34 cellular contexts compared by ENCODE assay signal in the genomic region with DNA sequence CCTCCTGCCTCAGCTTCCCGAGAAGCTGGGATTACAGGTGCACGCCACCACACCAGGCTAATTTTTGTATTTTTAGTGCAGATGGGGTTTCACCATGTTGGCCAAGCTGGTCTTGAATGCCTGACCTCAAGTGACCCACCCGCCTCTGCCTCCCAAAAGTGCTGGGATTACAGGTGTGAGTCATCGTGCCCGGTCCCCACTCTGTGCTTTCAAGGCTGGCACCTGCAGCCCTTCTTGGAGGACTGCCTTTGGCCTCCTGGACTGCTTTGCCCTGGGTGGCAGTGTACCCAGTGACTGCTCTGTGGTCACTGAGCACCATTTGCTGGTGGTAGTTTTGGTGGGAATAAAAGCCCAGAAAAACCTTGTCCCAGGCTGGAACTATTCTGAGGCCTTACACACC. TPM values are rescaled to one million over a fixed set of nuclear protein-coding genes. Genes with fewer than 3 reads are reported as not detected.
"Had no signal": no experiment of that assay in that cellular context is flagged by ENCODE, and none has a peak within 500 bp of the region (broad histone marks: within the 10 kb centered on the region; RNA-seq: fewer than 3 reads in every experiment).

No MANE protein-coding gene starts in this region.

- H3K4me1 ChIP-seq: body of pancreas, breast epithelium had no signal

- H3K27ac ChIP-seq: body of pancreas, brain microvascular endothelial cell, breast epithelium, VCaP had no signal

- DNase-seq: activated B cell treated with CpG ODN at 0.5 μM for 24 hours; activated CD4-positive, alpha-beta memory T cell treated with anti-CD3 and anti-CD28 coated beads for 36 hours; activated CD4-positive, alpha-beta T cell treated with anti-CD3 and anti-CD28 coated beads for 4 hours; activated CD4-positive, alpha-beta T cell treated with anti-CD3 and anti-CD28 coated beads, Interleukin-2, amount 10 ng/mL, durations not matched to agents 24 days and 14 days; activated CD4-positive, alpha-beta T cell treated with anti-CD3 and anti-CD28 coated beads, Interleukin-2, amount 50 U/mL, for 1 hour; activated CD4-positive, alpha-beta T cell treated with anti-CD3 and anti-CD28 coated beads, Interleukin-2, amount 50 U/mL, for 4 hours; activated CD4-positive, CD25-positive, alpha-beta regulatory T cell treated with anti-CD3 and anti-CD28 coated beads, Interleukin-2, amount 50 U/mL, for 72 hours; activated CD8-positive, alpha-beta memory T cell treated with anti-CD3 and anti-CD28 coated beads, Interleukin-2, amount 50 U/mL, for 4 hours; activated CD8-positive, alpha-beta T cell treated with anti-CD3 and anti-CD28 coated beads for 36 hours; activated effector memory CD4-positive, alpha-beta T cell treated with Interleukin-2 at 50 U/mL for 16 hours; activated gamma-delta T cell; activated naive CD4-positive, alpha-beta T cell treated with anti-CD3 and anti-CD28 coated beads, Interleukin-2, amount 10 ng/mL, durations not matched to agents 7 days and 5 days; activated naive CD4-positive, alpha-beta T cell treated with Interleukin-2 at 50 U/mL for 16 hours; activated naive CD8-positive, alpha-beta T cell treated with anti-CD3 and anti-CD28 coated beads, Interleukin-2, amount 10 ng/mL, durations not matched to agents 7 days and 5 days; activated naive CD8-positive, alpha-beta T cell treated with anti-CD3 and anti-CD28 coated beads, Interleukin-2, amount 50 U/mL, for 24 hours; activated T-cell treated with anti-CD3 and anti-CD28 coated beads for 4 hours; activated T-cell treated with anti-CD3 and anti-CD28 coated beads, Interleukin-2, amount 50 U/mL, for 1 hour; activated T-cell treated with anti-CD3 and anti-CD28 coated beads, Interleukin-2, amount 50 U/mL, for 4 hours; aorta; body of pancreas; brain microvascular endothelial cell; central memory CD4-positive, alpha-beta T cell; SW 1271; T-helper 1 cell; T-helper 2 cell; T-helper 9 cell had no signal

- H3K27me3 Mint-ChIP-seq: activated B cell treated with CpG ODN at 0.5 μM for 24 hours; activated CD8-positive, alpha-beta T cell treated with anti-CD3 and anti-CD28 coated beads for 36 hours; activated naive CD4-positive, alpha-beta T cell treated with anti-CD3 and anti-CD28 coated beads, Interleukin-2, amount 10 ng/mL, durations not matched to agents 7 days and 5 days; activated naive CD4-positive, alpha-beta T cell treated with anti-CD3 and anti-CD28 coated beads, Interleukin-2, amount 50 U/mL, for 24 hours; activated naive CD8-positive, alpha-beta T cell had no signal

- H3K27me3 ChIP-seq: body of pancreas, brain microvascular endothelial cell, breast epithelium had no signal

- H3K4me3 Mint-ChIP-seq: activated B cell treated with CpG ODN at 0.5 μM for 24 hours; activated CD4-positive, alpha-beta memory T cell treated with anti-CD3 and anti-CD28 coated beads for 36 hours; activated CD4-positive, alpha-beta T cell treated with anti-CD3 and anti-CD28 coated beads, Interleukin-2, amount 10 ng/mL, durations not matched to agents 24 days and 14 days; activated CD8-positive, alpha-beta T cell treated with anti-CD3 and anti-CD28 coated beads for 36 hours; activated naive CD4-positive, alpha-beta T cell treated with anti-CD3 and anti-CD28 coated beads, Interleukin-2, amount 10 ng/mL, durations not matched to agents 7 days and 5 days; activated naive CD4-positive, alpha-beta T cell treated with anti-CD3 and anti-CD28 coated beads, Interleukin-2, amount 50 U/mL, for 24 hours; activated naive CD8-positive, alpha-beta T cell; activated naive CD8-positive, alpha-beta T cell treated with anti-CD3 and anti-CD28 coated beads, Interleukin-2, amount 10 ng/mL, durations not matched to agents 7 days and 5 days; activated naive CD8-positive, alpha-beta T cell treated with anti-CD3 and anti-CD28 coated beads, Interleukin-2, amount 50 U/mL, for 24 hours; activated T-cell treated with anti-CD3 and anti-CD28 coated beads, Interleukin-2, amount 50 U/mL, for 4 hours; T-helper 1 cell treated with Interleukin-12 subunit alpha and Interleukin-12 subunit beta and Interleukin-4 antibody, amounts not matched to agents 30 μg/mL and 1 μg/mL, for 36 hours; T-helper 2 cell treated with Interferon-gamma antibody and Interleukin-4, amounts not matched to agents 5 μg/mL and 100 μg/mL, for 36 hours had no signal

- H3K27ac Mint-ChIP-seq: activated B cell treated with CpG ODN at 0.5 μM for 24 hours; activated CD4-positive, alpha-beta memory T cell treated with anti-CD3 and anti-CD28 coated beads for 36 hours; activated CD4-positive, alpha-beta T cell treated with anti-CD3 and anti-CD28 coated beads, Interleukin-2, amount 10 ng/mL, durations not matched to agents 24 days and 14 days; activated CD8-positive, alpha-beta T cell treated with anti-CD3 and anti-CD28 coated beads for 36 hours; activated naive CD4-positive, alpha-beta T cell treated with anti-CD3 and anti-CD28 coated beads, Interleukin-2, amount 10 ng/mL, durations not matched to agents 7 days and 5 days; activated naive CD4-positive, alpha-beta T cell treated with anti-CD3 and anti-CD28 coated beads, Interleukin-2, amount 50 U/mL, for 24 hours; activated naive CD8-positive, alpha-beta T cell; activated naive CD8-positive, alpha-beta T cell treated with anti-CD3 and anti-CD28 coated beads, Interleukin-2, amount 10 ng/mL, durations not matched to agents 7 days and 5 days; activated naive CD8-positive, alpha-beta T cell treated with anti-CD3 and anti-CD28 coated beads, Interleukin-2, amount 50 U/mL, for 24 hours; activated T-helper 2 cell treated with anti-CD3 and anti-CD28 coated beads, Interferon-gamma antibody, Interleukin-2, Interleukin-4, amounts not matched to agents 10 μg/mL and 5 μg/mL and 100 μg/mL, durations not matched to agents 14 hours and 24 hours and 36 hours; T-helper 1 cell treated with Interleukin-12 subunit alpha and Interleukin-12 subunit beta and Interleukin-4 antibody, amounts not matched to agents 30 μg/mL and 1 μg/mL, for 36 hours; T-helper 2 cell treated with Interferon-gamma antibody and Interleukin-4, amounts not matched to agents 5 μg/mL and 100 μg/mL, for 36 hours had no signal

- H3K36me3 ChIP-seq: breast epithelium had no signal

- H3K4me3 ChIP-seq: body of pancreas, breast epithelium had no signal

- H3K9me3 ChIP-seq: body of pancreas, breast epithelium had no signal

- ATAC-seq: activated CD8-positive, alpha-beta T cell treated with anti-CD3 and anti-CD28 coated beads for 36 hours; activated naive CD8-positive, alpha-beta T cell treated with anti-CD3 and anti-CD28 coated beads, Interleukin-2, amount 50 U/mL, for 24 hours; activated T-cell treated with anti-CD3 and anti-CD28 coated beads, Interleukin-2, amount 50 U/mL, for 4 hours; body of pancreas had no signal

- H3K9me3 Mint-ChIP-seq: activated B cell treated with CpG ODN at 0.5 μM for 24 hours; activated CD4-positive, alpha-beta memory T cell treated with anti-CD3 and anti-CD28 coated beads for 36 hours; activated CD4-positive, alpha-beta T cell treated with anti-CD3 and anti-CD28 coated beads, Interleukin-2, amount 10 ng/mL, durations not matched to agents 24 days and 14 days; activated CD8-positive, alpha-beta T cell treated with anti-CD3 and anti-CD28 coated beads for 36 hours; activated naive CD4-positive, alpha-beta T cell treated with anti-CD3 and anti-CD28 coated beads, Interleukin-2, amount 10 ng/mL, durations not matched to agents 7 days and 5 days; activated naive CD4-positive, alpha-beta T cell treated with anti-CD3 and anti-CD28 coated beads, Interleukin-2, amount 50 U/mL, for 24 hours; activated naive CD8-positive, alpha-beta T cell treated with anti-CD3 and anti-CD28 coated beads, Interleukin-2, amount 10 ng/mL, durations not matched to agents 7 days and 5 days; activated naive CD8-positive, alpha-beta T cell treated with anti-CD3 and anti-CD28 coated beads, Interleukin-2, amount 50 U/mL, for 24 hours; activated T-cell treated with anti-CD3 and anti-CD28 coated beads, Interleukin-2, amount 50 U/mL, for 4 hours; activated T-helper 2 cell treated with anti-CD3 and anti-CD28 coated beads, Interferon-gamma antibody, Interleukin-2, Interleukin-4, amounts not matched to agents 10 μg/mL and 5 μg/mL and 100 μg/mL, durations not matched to agents 14 hours and 24 hours and 36 hours; T-helper 1 cell treated with Interleukin-12 subunit alpha and Interleukin-12 subunit beta and Interleukin-4 antibody, amounts not matched to agents 30 μg/mL and 1 μg/mL, for 36 hours; T-helper 2 cell treated with Interferon-gamma antibody and Interleukin-4, amounts not matched to agents 5 μg/mL and 100 μg/mL, for 36 hours had no signal

RNA-seq across cellular contexts. Expression of a gene that starts 20.8 kb away (rescaled TPM):
- total RNA-seq: astrocyte had no signal
